Comparison of ENCODE assay signal across 8 cellular contexts in the genomic region with DNA sequence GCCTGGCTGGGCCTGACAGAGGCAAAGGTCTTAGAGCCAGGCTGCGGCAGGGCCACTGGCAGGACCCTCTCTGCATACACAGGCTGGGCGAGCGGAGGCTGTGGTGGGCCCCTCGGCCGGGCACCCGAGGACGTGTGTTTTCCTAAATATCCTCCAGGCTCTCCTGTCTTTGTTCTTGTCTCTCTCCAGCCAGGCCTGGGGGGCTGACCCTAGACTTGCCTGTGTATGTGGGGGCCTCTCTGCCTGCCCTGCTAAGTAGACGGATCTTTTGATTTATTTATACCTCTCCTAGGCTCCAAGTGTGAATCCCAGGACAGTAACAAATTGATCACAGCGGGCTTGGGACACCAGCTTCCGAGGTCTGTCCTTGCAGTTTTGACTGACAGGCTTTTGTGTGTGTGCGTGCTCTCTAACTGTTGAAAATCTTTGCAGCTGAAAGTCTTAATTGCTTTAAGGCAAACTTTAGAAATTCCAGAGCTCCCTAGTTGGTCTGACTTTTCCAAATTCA. TPM values are rescaled to one million over a fixed set of nuclear protein-coding genes. Genes with fewer than 3 reads are reported as not detected.
DNase-seq lines count a peak whose midpoint lies in the region; ATAC-seq and TF ChIP-seq lines count a peak whose summit lies in the region.

No MANE protein-coding gene starts in this region.

- in situ Hi-C loops in transverse colon (cut with MboI; ENCODE audit: low pct_ligation_motif_present in 1 of 4, low pct_unique_long_range_greater_than_20kb in 1 of 4, low sequenced_read_pairs in 3 of 4), result no loop called here

- H3K4me3 ChIP-seq in HL-60 (replicated peaks; ENCODE audit: insufficient read depth, low read length) (peak overlapping the region; percentile 82), right lobe of liver (peak overlapping the region; percentile 85 to 97 (median 93)), transverse colon (peak overlapping the region; percentile 55 to 84 (median 66))

- 4% methylated on average over 11 of the region's 11 CpGs for WGBS in right lobe of liver (ENCODE audit: insufficient coverage, low coverage, low lambda C conversion rate, missing lambda C conversion rate)
- WGBS in transverse colon (ENCODE audit: low coverage in 1 of 2), 2 donors, result 14% methylated on average over 8 of the region's 11 CpGs; no CpG with 5 or more reads in 1 of the 2 donors

- H3K4me1 ChIP-seq in right lobe of liver (peaks cover 0 to 41% (median 23%) of the 10 kb centered on the region in 4 donors), transverse colon (peaks cover 17 to 61% (median 39%) of the 10 kb centered on the region in 4 donors)

- H3K4me3 Mint-ChIP-seq in brain, result peak overlapping the region; percentile 95 to 99 (median 98)

- TF ChIP-seq CTCF in 22Rv1 (IDR thresholded peaks at IDR 0.05) (no peak), HL-60 (IDR thresholded peaks at IDR 0.05; ENCODE audit: insufficient read depth, low read length) (no peak), brain (conservative IDR thresholded peaks at IDR 0.05) (no peak), right lobe of liver (IDR thresholded peaks at IDR 0.05) (no peak), transverse colon (IDR thresholded peaks at IDR 0.05) (no peak)

- DNase-seq in HL-60 (ENCODE audit: low read depth in 1 of 2, low spot score in 1 of 2), result no peak
- DNase-seq in right lobe of liver, result no peak
- DNase-seq in transverse colon, result peak; percentile 37
- no peak for DNase-seq in NCI-H748 (lab: John Stamatoyannopoulos, UW; ENCODE audit: unreplicated experiment)
- DNase-seq in stimulated activated CD8-positive, alpha-beta memory T cell treated with anti-CD3 and anti-CD28 coated beads, Interleukin-4, amount 100 ng/mL, for 48 hours, result no peak
- DNase-seq in cerebellum (ENCODE audit: low spot score), result no peak

- peaks cover 0 to 7% (median 0%) of the 10 kb centered on the region in 5 experiments for H3K9me3 Mint-ChIP-seq in brain

- no peaks in the 10 kb centered on the region for H3K36me3 ChIP-seq in right lobe of liver
- H3K36me3 ChIP-seq in transverse colon, result no peaks in the 10 kb centered on the region

- peak overlapping the region; percentile 97 to 99 (median 99) for H3K27ac Mint-ChIP-seq in brain

- TF ChIP-seq POLR2A in right lobe of liver (IDR thresholded peaks at IDR 0.05) (no peak), transverse colon (IDR thresholded peaks at IDR 0.05) (no peak)

- intact Hi-C loops in right lobe of liver (cut with DNase I), result no loop called here
- intact Hi-C loops in transverse colon (cut with DNase I; ENCODE audit: low total_unique reads), result no loop called here

- H3K27ac ChIP-seq in 22Rv1, result peak overlapping the region; percentile 86
- H3K27ac ChIP-seq in HL-60 (replicated peaks), result peak overlapping the region; percentile 92
- peak overlapping the region; percentile 90 to 99 (median 91) for H3K27ac ChIP-seq in right lobe of liver
- H3K27ac ChIP-seq in transverse colon, result peak overlapping the region; percentile 83 to 95 (median 92)

- H3K9me3 ChIP-seq in right lobe of liver (no peaks in the 10 kb centered on the region), transverse colon (no peaks in the 10 kb centered on the region)

- H3K27me3 ChIP-seq in HL-60 (ENCODE audit: insufficient read depth, poor library complexity, severe bottlenecking), result no peaks in the 10 kb centered on the region
- H3K27me3 ChIP-seq in right lobe of liver, result no peaks in the 10 kb centered on the region
- H3K27me3 ChIP-seq in transverse colon, result no peaks in the 10 kb centered on the region

- H3K36me3 Mint-ChIP-seq in brain, result no peaks in the 10 kb centered on the region

- H3K4me1 Mint-ChIP-seq in brain, result peaks cover 69% of the 10 kb centered on the region

- ATAC-seq in right lobe of liver, result peak; percentile 41 to 77 (median 74)

- peaks cover 7% of the 10 kb centered on the region for H3K27me3 Mint-ChIP-seq in brain

- no peak for TF ChIP-seq EP300 in transverse colon (IDR thresholded peaks at IDR 0.05; ENCODE audit: low read depth)

RNA-seq across cellular contexts. Expression of gene NEK6, which starts 1.1 kb away (rescaled TPM):
- 43.2 TPM for polyA plus RNA-seq in brain (ENCODE audit: insufficient read depth, low read depth, low replicate concordance)
- 100 to 1,000 TPM in 1 of 6 experiments, 10 to 100 TPM in 5; 61.6 to 128 (median 67.5) TPM for total RNA-seq in right lobe of liver
- total RNA-seq in transverse colon, result 10 to 100 TPM; 12.3 to 31.1 (median 21.6) TPM
- total RNA-seq in cerebellum, result 18.9 TPM
